ENCODE assay signal across 9 cellular contexts in genomic region chr1:21673853-21674252, GRCh38. TPM values are rescaled to one million over a fixed set of nuclear protein-coding genes. Genes with fewer than 3 reads are reported as not detected.
DNase-seq lines count a peak whose midpoint lies in the region; TF ChIP-seq lines count a peak whose summit lies in the region.
"Not testable (repeated sequence)": the region's sequence is repeated elsewhere in the genome, so short reads cannot be mapped to it uniquely, and the experiment has no call there.
"Had no signal": no experiment of that assay in that cellular context is flagged by ENCODE, and none has a peak within 500 bp of the region (broad histone marks: within the 10 kb centered on the region; RNA-seq: fewer than 3 reads in every experiment).

No MANE protein-coding gene starts in this region.

- peak overlapping the region; percentile 50 for H3K4me2 ChIP-seq in BLaER1

- H3K27me3 ChIP-seq in BLaER1 (peaks cover 11% of the 10 kb centered on the region; the same call in 1 of the 2 replicates), muscle layer of duodenum (ENCODE audit: low read depth, low read length) (peaks cover 14% of the 10 kb centered on the region), sigmoid colon (peaks cover 5 to 12% (median 9%) of the 10 kb centered on the region in 3 donors), transverse colon (peaks cover 16% of the 10 kb centered on the region)
- H3K27me3 ChIP-seq in ascending aorta, dorsolateral prefrontal cortex, right atrium auricular region: not testable (repeated sequence)

- H3K27ac ChIP-seq in BLaER1 = not testable (repeated sequence)
- H3K27ac ChIP-seq in RWPE1 (peak overlapping the region; percentile 58), ascending aorta (peak overlapping the region; percentile 63 to 66), dorsolateral prefrontal cortex (peak overlapping the region in 42 of 59 donors; percentile 1 to 74 (median 46)), right atrium auricular region (peak overlapping the region in 1 of 2 donors; percentile 19), muscle layer of duodenum (ENCODE audit: low read length) (peak overlapping the region; percentile 29), sigmoid colon (peak overlapping the region; percentile 19 to 74 (median 60)), transverse colon (peak overlapping the region in 3 of 4 donors; percentile 16 to 53 (median 40))

- H3K4me1 ChIP-seq in BLaER1 = peaks cover 59% of the 10 kb centered on the region
- H3K4me1 ChIP-seq in ascending aorta = peaks cover 10 to 34% of the 10 kb centered on the region in 2 donors
- peaks cover 0 to 42% of the 10 kb centered on the region in 2 donors for H3K4me1 ChIP-seq in right atrium auricular region
- peaks cover 11 to 33% of the 10 kb centered on the region in 2 donors for H3K4me1 ChIP-seq in muscle layer of duodenum (ENCODE audit: control insufficient read depth in 1 of 2, insufficient read depth in 2 of 2, low read length in 2 of 2)
- peaks cover 0 to 40% (median 35%) of the 10 kb centered on the region in 4 donors for H3K4me1 ChIP-seq in sigmoid colon
- H3K4me1 ChIP-seq in transverse colon = peaks cover 15 to 25% (median 19%) of the 10 kb centered on the region in 4 donors

- DNase-seq in RWPE1 (ENCODE audit: low spot score); ascending aorta (ENCODE audit: low spot score in 2 of 2); dorsolateral prefrontal cortex; transverse colon: not testable (repeated sequence)
- DNase-seq in right atrium auricular region (ENCODE audit: low spot score) = peak; percentile 56
- peak; percentile 40 for DNase-seq in sigmoid colon

- in situ Hi-C loops in transverse colon (cut with MboI; ENCODE audit: low pct_ligation_motif_present in 1 of 4, low pct_unique_long_range_greater_than_20kb in 1 of 4, low sequenced_read_pairs in 3 of 4) = loop anchor here in 3 of 4 donors (25.0 kb wide), 2 partner anchors 162 to 437 kb away; partner anchors contain the start of gene ALPL (in 3 of the 3)

- not testable (repeated sequence) for TF ChIP-seq CTCF in RWPE1 (conservative IDR thresholded peaks at IDR 0.05; ENCODE audit: low read depth); ascending aorta (IDR thresholded peaks at IDR 0.05); dorsolateral prefrontal cortex (IDR thresholded peaks at IDR 0.05 in 54 of 56, conservative IDR thresholded peaks at IDR 0.05 in 2 of 56; ENCODE audit: low read depth in 1 of 56, partially characterized antibody in 56 of 56); right atrium auricular region (IDR thresholded peaks at IDR 0.05); sigmoid colon (IDR thresholded peaks at IDR 0.05); transverse colon (IDR thresholded peaks at IDR 0.05)

- CTCF ChIA-PET in RWPE1 (lab: Yijun Ruan, JAX) = interaction anchor here (0.6 kb wide), 1 partner anchor 199 kb away, joined by 3 read pairs; no protein-coding TSS in a partner anchor

- intact Hi-C loops in ascending aorta (cut with DNase I); dorsolateral prefrontal cortex (cut with DNase I); sigmoid colon (cut with DNase I); transverse colon (cut with DNase I; ENCODE audit: low total_unique reads): not testable (repeated sequence)

- not testable (repeated sequence) for H4K20me1 ChIP-seq in BLaER1

- not testable (repeated sequence) for H3K9ac ChIP-seq in BLaER1

- H3K4me3 ChIP-seq in BLaER1; dorsolateral prefrontal cortex; right atrium auricular region; muscle layer of duodenum (ENCODE audit: low read depth in 1 of 2, low read length in 2 of 2); sigmoid colon; transverse colon: not testable (repeated sequence)
- H3K4me3 ChIP-seq in ascending aorta = peak overlapping the region in 1 of 2 donors; percentile 20

- not testable (repeated sequence) for TF ChIP-seq POLR2A in sigmoid colon (IDR thresholded peaks at IDR 0.05); transverse colon (IDR thresholded peaks at IDR 0.05)

- POLR2A ChIA-PET in RWPE1 (lab: Yijun Ruan, JAX; ENCODE audit: low non-redundant PET) = not testable (repeated sequence)

- peaks cover 12% of the 10 kb centered on the region for H3K36me3 ChIP-seq in BLaER1
- H3K36me3 ChIP-seq in ascending aorta = peaks cover 9 to 16% of the 10 kb centered on the region in 2 donors
- peaks cover 15% of the 10 kb centered on the region for H3K36me3 ChIP-seq in right atrium auricular region
- peaks cover 7 to 11% of the 10 kb centered on the region in 2 donors for H3K36me3 ChIP-seq in muscle layer of duodenum (ENCODE audit: control insufficient read depth in 1 of 2, insufficient read depth in 2 of 2, low read length in 2 of 2)
- peaks cover 0 to 18% (median 6%) of the 10 kb centered on the region in 4 donors for H3K36me3 ChIP-seq in sigmoid colon
- H3K36me3 ChIP-seq in transverse colon = not testable (repeated sequence)

- 93 to 94% methylated on average over 7 of the region's 7 CpGs for WGBS in sigmoid colon, 2 donors
- WGBS in transverse colon (ENCODE audit: low coverage in 1 of 2), 2 donors = 80 to 90% methylated on average over 1 to 7 of the region's 7 CpGs

- H3K9me3 ChIP-seq in BLaER1; ascending aorta; right atrium auricular region; muscle layer of duodenum (ENCODE audit: control insufficient read depth in 1 of 2, low read length in 2 of 2); sigmoid colon; transverse colon: not testable (repeated sequence)

- TF ChIP-seq EP300 in sigmoid colon (IDR thresholded peaks at IDR 0.05); transverse colon (IDR thresholded peaks at IDR 0.05; ENCODE audit: low read depth): not testable (repeated sequence)

RNA-seq across cellular contexts. Expression of gene RAP1GAP, which starts 4.7 kb away (rescaled TPM):
- total RNA-seq in ascending aorta (0.64 TPM), dorsolateral prefrontal cortex (100 to 1,000 TPM; 108 to 286 (median 187) TPM), right atrium auricular region (1 to 10 TPM; 4.0 to 8.4 TPM), sigmoid colon (under 1 TPM in 3 of 4 donors, not detected in 1; 0.33 to 0.71 (median 0.54) TPM), transverse colon (10 to 100 TPM; 14.1 to 37.4 (median 28.8) TPM)
- 10 to 100 TPM; 24.3 to 47.4 (median 43.9) TPM for polyA plus RNA-seq in sigmoid colon
- polyA plus RNA-seq: CD4-positive, CD25-positive, alpha-beta regulatory T cell had no signal
